Comparison of ENCODE assay signal across 1 cellular context in the genomic region with DNA sequence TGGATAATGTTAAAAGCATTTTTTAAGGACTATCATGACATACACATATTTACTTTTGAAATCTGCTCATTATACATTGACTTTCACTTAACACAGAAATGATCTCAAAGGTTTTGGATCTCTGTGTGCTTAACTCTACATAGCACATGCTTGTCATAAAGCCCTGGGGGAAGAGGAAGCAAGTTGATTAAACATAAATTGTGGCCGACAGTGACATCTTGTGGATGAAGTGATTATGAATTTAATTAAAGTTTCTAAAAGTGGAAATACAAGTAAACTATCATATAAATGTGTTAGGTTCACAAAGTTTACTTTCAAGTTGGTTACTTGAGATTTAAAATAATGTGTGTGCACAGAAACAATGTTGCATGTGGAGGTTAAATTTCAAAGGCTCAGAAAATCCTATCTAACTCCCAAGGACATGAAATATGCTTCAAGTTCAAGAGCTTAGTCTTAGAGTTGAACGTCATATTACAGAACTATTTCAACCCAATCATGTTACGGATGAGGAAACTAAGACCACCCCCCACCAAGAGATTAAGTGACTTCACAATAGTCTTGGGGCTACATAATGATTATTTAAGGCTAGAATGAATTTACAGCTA.
TF ChIP-seq lines count a peak whose summit lies in the region.

No MANE protein-coding gene starts in this region.

TF ChIP-seq in HepG2, 621 proteins besides CTCF, POLR2A, EP300 and RAD21 (continued from another document):
- no peak for TF ChIP-seq THAP7 (CRISPR knock-in tag; IDR thresholded peaks at IDR 0.05)
- TF ChIP-seq TRIM22 (IDR thresholded peaks at IDR 0.05) = no peak
- no peak for TF ChIP-seq TSC22D2 (CRISPR knock-in tag; IDR thresholded peaks at IDR 0.05; ENCODE audit: borderline replicate concordance)
- TF ChIP-seq TOE1 (CRISPR knock-in tag; IDR thresholded peaks at IDR 0.05) = no peak
- no peak for TF ChIP-seq ZFYVE20 (CRISPR knock-in tag; IDR thresholded peaks at IDR 0.05; ENCODE audit: borderline replicate concordance, low read depth)
- TF ChIP-seq, protein P1, sequence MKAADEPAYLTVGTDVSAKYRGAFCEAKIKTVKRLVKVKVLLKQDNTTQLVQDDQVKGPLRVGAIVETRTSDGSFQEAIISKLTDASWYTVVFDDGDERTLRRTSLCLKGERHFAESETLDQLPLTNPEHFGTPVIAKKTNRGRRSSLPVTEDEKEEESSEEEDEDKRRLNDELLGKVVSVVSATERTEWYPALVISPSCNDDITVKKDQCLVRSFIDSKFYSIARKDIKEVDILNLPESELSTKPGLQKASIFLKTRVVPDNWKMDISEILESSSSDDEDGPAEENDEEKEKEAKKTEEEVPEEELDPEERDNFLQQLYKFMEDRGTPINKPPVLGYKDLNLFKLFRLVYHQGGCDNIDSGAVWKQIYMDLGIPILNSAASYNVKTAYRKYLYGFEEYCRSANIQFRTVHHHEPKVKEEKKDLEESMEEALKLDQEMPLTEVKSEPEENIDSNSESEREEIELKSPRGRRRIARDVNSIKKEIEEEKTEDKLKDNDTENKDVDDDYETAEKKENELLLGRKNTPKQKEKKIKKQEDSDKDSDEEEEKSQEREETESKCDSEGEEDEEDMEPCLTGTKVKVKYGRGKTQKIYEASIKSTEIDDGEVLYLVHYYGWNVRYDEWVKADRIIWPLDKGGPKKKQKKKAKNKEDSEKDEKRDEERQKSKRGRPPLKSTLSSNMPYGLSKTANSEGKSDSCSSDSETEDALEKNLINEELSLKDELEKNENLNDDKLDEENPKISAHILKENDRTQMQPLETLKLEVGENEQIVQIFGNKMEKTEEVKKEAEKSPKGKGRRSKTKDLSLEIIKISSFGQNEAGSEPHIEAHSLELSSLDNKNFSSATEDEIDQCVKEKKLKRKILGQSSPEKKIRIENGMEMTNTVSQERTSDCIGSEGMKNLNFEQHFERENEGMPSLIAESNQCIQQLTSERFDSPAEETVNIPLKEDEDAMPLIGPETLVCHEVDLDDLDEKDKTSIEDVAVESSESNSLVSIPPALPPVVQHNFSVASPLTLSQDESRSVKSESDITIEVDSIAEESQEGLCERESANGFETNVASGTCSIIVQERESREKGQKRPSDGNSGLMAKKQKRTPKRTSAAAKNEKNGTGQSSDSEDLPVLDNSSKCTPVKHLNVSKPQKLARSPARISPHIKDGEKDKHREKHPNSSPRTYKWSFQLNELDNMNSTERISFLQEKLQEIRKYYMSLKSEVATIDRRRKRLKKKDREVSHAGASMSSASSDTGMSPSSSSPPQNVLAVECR (CRISPR knock-in tag; IDR thresholded peaks at IDR 0.05; ENCODE audit: borderline replicate concordance) = no peak
- no peak for TF ChIP-seq ZEB1 (IDR thresholded peaks at IDR 0.05; ENCODE audit: insufficient replicate concordance, low read depth)
- TF ChIP-seq CREBL2 (CRISPR knock-in tag; IDR thresholded peaks at IDR 0.05; ENCODE audit: borderline replicate concordance) = no peak
- no peak for TF ChIP-seq ARNT (IDR thresholded peaks at IDR 0.05)
- no peak for TF ChIP-seq SOX13 (IDR thresholded peaks at IDR 0.05)
- no peak for TF ChIP-seq SOX13 (CRISPR knock-in tag; conservative IDR thresholded peaks at IDR 0.05 in 1 of 2, IDR thresholded peaks at IDR 0.05 in 1 of 2)
- TF ChIP-seq ZHX2 (IDR thresholded peaks at IDR 0.05; ENCODE audit: low read depth) = no peak
- TF ChIP-seq ZHX2 (CRISPR knock-in tag; IDR thresholded peaks at IDR 0.05; ENCODE audit: borderline replicate concordance) = no peak
- peak; percentile 38 for TF ChIP-seq SMC3 (IDR thresholded peaks at IDR 0.05; ENCODE audit: low read length)
- no peak for TF ChIP-seq HNRNPL (IDR thresholded peaks at IDR 0.05; ENCODE audit: low read depth, low read length)
